Comparison of ENCODE assay signal across 8 cellular contexts in the genomic region with DNA sequence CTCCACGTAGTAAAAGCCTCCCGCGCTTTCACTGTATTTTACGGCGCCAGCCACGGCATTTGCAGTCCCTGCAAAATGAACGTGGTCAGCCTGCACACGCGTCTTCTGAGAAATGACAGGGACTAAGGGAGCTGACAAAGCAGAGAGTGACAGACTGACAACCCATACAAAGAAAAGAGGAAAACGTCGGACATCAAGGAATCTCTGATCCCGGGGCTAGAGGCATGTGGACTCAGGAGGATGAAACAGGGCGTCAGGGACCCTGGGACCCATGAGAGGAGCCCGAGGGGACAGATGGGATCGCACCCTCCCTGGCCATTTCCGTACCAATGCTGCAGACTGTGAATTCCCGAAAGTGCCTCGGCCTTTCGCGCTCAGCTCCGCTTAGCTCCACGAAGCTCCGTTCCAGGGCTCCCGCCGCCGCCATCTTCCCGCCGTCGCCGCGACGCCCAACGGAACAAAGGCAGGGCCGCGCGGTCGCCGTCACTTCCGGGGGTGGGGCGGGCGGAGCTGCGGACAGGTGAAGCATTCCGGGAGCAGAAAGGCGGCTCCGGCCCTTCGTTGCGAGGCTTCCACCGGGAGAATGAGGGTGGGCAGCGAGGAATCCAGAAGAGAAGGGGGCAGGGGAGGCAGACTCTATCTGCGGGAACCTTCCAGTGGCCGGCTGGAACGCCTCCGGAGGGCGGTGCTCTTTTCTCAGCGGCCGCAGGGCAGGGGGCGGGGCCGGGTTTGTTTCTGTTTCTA. TPM values are rescaled to one million over a fixed set of nuclear protein-coding genes. Genes with fewer than 3 reads are reported as not detected.
DNase-seq lines count a peak whose midpoint lies in the region; ATAC-seq and TF ChIP-seq lines count a peak whose summit lies in the region.

A gene with protein sequence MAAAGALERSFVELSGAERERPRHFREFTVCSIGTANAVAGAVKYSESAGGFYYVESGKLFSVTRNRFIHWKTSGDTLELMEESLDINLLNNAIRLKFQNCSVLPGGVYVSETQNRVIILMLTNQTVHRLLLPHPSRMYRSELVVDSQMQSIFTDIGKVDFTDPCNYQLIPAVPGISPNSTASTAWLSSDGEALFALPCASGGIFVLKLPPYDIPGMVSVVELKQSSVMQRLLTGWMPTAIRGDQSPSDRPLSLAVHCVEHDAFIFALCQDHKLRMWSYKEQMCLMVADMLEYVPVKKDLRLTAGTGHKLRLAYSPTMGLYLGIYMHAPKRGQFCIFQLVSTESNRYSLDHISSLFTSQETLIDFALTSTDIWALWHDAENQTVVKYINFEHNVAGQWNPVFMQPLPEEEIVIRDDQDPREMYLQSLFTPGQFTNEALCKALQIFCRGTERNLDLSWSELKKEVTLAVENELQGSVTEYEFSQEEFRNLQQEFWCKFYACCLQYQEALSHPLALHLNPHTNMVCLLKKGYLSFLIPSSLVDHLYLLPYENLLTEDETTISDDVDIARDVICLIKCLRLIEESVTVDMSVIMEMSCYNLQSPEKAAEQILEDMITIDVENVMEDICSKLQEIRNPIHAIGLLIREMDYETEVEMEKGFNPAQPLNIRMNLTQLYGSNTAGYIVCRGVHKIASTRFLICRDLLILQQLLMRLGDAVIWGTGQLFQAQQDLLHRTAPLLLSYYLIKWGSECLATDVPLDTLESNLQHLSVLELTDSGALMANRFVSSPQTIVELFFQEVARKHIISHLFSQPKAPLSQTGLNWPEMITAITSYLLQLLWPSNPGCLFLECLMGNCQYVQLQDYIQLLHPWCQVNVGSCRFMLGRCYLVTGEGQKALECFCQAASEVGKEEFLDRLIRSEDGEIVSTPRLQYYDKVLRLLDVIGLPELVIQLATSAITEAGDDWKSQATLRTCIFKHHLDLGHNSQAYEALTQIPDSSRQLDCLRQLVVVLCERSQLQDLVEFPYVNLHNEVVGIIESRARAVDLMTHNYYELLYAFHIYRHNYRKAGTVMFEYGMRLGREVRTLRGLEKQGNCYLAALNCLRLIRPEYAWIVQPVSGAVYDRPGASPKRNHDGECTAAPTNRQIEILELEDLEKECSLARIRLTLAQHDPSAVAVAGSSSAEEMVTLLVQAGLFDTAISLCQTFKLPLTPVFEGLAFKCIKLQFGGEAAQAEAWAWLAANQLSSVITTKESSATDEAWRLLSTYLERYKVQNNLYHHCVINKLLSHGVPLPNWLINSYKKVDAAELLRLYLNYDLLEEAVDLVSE (N-terminal part only) (minus strand): TSS at position 459 of the 744 bp plus-strand sequence. CDS start 32 bp downstream, at position 427.

- H3K9me2 ChIP-seq in MM.1S (replicated peaks; ENCODE audit: insufficient read depth, low read length): no peaks in the 10 kb centered on the region

- H2AFZ ChIP-seq in MM.1S (ENCODE audit: low read length): peak within 1 kb of the TSS; percentile 89

- no peaks in the 10 kb centered on the region for H3K9me3 Mint-ChIP-seq in activated naive CD4-positive, alpha-beta T cell treated with anti-CD3 and anti-CD28 coated beads, Interleukin-2, amount 50 U/mL, for 72 hours
- peaks cover 2% of the 10 kb centered on the region for H3K9me3 Mint-ChIP-seq in glutamatergic neuron (ENCODE audit: unreplicated experiment)

- H4K20me1 ChIP-seq in MM.1S (ENCODE audit: insufficient read depth, low read length): no peaks in the 10 kb centered on the region

- H3K4me2 ChIP-seq in MM.1S (ENCODE audit: low read depth, low read length): peak within 1 kb of the TSS; percentile 99

- peaks cover 18% of the 10 kb centered on the region for H3F3A ChIP-seq in MM.1S (ENCODE audit: insufficient read depth, low read length)

- no peak for TF ChIP-seq CTCF in GM06990 (IDR thresholded peaks at IDR 0.05; ENCODE audit: insufficient read depth, low read length, poor library complexity, severe bottlenecking)
- TF ChIP-seq CTCF in MM.1S (IDR thresholded peaks at IDR 0.05; ENCODE audit: low read length): no peak; the same call in 1 of the 2 replicates
- TF ChIP-seq CTCF in glutamatergic neuron (IDR thresholded peaks at IDR 0.05; ENCODE audit: partially characterized antibody, unreplicated experiment): no peak
- no peak for TF ChIP-seq CTCF in omental fat pad (IDR thresholded peaks at IDR 0.05)

- H3K4me3 ChIP-seq in GM06990 (replicated peaks; ENCODE audit: low read depth, low read length) (peak within 1 kb of the TSS; percentile 72), HAP-1 (peak within 1 kb of the TSS; percentile 69), MM.1S (ENCODE audit: low read length) (peak within 1 kb of the TSS; percentile 96)

- peak within 1 kb of the TSS; percentile 98 to 99 for H3K27ac Mint-ChIP-seq in activated naive CD4-positive, alpha-beta T cell treated with anti-CD3 and anti-CD28 coated beads, Interleukin-2, amount 50 U/mL, for 72 hours
- H3K27ac Mint-ChIP-seq in glutamatergic neuron (ENCODE audit: unreplicated experiment): peak within 1 kb of the TSS; percentile 97

- DNase-seq in GM06990 (ENCODE audit: extremely low read depth, insufficient read length) (peak; percentile 90), HAP-1 (ENCODE audit: low spot score in 2 of 2) (peak; percentile 64 to 90), MM.1S (peak; percentile 86), SKM-1 treated with dmso at 0.1 percent for 144 hours (lab: John Stamatoyannopoulos, UW; ENCODE audit: unreplicated experiment) (peak; percentile 61), glutamatergic neuron (peak; percentile 91), omental fat pad (ENCODE audit: low spot score) (peak; percentile 72)
- peak; percentile 85 to 91 for DNase-seq in activated naive CD4-positive, alpha-beta T cell treated with anti-CD3 and anti-CD28 coated beads, Interleukin-2, amount 50 U/mL, for 72 hours (ENCODE audit: low spot score in 2 of 2)

- H3K4me1 ChIP-seq in HAP-1 (peaks cover 12% of the 10 kb centered on the region), MM.1S (ENCODE audit: low read length) (peaks cover 39% of the 10 kb centered on the region)

- H3K27ac ChIP-seq in MM.1S (ENCODE audit: low read length) (peak within 1 kb of the TSS; percentile 90), temporal lobe (ENCODE audit: low read depth, low read length) (peak within 1 kb of the TSS; percentile 72)

- peaks cover 26 to 28% of the 10 kb centered on the region in 2 donors for H3K36me3 Mint-ChIP-seq in activated naive CD4-positive, alpha-beta T cell treated with anti-CD3 and anti-CD28 coated beads, Interleukin-2, amount 50 U/mL, for 72 hours
- H3K36me3 Mint-ChIP-seq in glutamatergic neuron (ENCODE audit: unreplicated experiment): no peaks in the 10 kb centered on the region

- peaks cover 55% of the 10 kb centered on the region for H3K79me2 ChIP-seq in MM.1S (ENCODE audit: low read length)

- H3K9me3 ChIP-seq in HAP-1 (no peaks in the 10 kb centered on the region), MM.1S (replicated peaks; ENCODE audit: insufficient read depth, low read length) (no peaks in the 10 kb centered on the region)

- H3K4me1 Mint-ChIP-seq in glutamatergic neuron (ENCODE audit: low read depth, unreplicated experiment): peaks cover 14% of the 10 kb centered on the region

- H3K27me3 ChIP-seq in GM06990 (replicated peaks; ENCODE audit: control insufficient read depth, insufficient read depth, low read length): no peaks in the 10 kb centered on the region
- no peaks in the 10 kb centered on the region for H3K27me3 ChIP-seq in HAP-1 (ENCODE audit: low read depth)
- no peaks in the 10 kb centered on the region for H3K27me3 ChIP-seq in MM.1S (replicated peaks; ENCODE audit: insufficient read depth, low read length)

- peak within 1 kb of the TSS; percentile 96 for H3K9ac ChIP-seq in MM.1S (ENCODE audit: low read length)

- in situ Hi-C loops in HAP-1 (cut with MboI; ENCODE audit: low sequenced_read_pairs): no loop called here

- H3K36me3 ChIP-seq in GM06990 (ENCODE audit: control insufficient read depth, insufficient read depth, low read length) (peaks cover 6% of the 10 kb centered on the region; the same call in 1 of the 2 replicates), HAP-1 (replicated peaks) (peaks cover 33% of the 10 kb centered on the region), MM.1S (replicated peaks; ENCODE audit: insufficient read depth, low read length) (peaks cover 6% of the 10 kb centered on the region; the same call in 1 of the 2 replicates)

- peaks cover 4% of the 10 kb centered on the region for H3K27me3 Mint-ChIP-seq in glutamatergic neuron (ENCODE audit: unreplicated experiment)

- peak; percentile 92 to 94 for ATAC-seq in activated naive CD4-positive, alpha-beta T cell treated with anti-CD3 and anti-CD28 coated beads, Interleukin-2, amount 50 U/mL, for 72 hours
- ATAC-seq in omental fat pad (ENCODE audit: low FRiP score): peak; percentile 86

- peak within 1 kb of the TSS; percentile 98 for H3K4me3 Mint-ChIP-seq in glutamatergic neuron (ENCODE audit: unreplicated experiment)

RNA-seq across cellular contexts. Expression of the gene that starts here (rescaled TPM):
- total RNA-seq in activated naive CD4-positive, alpha-beta T cell treated with anti-CD3 and anti-CD28 coated beads, Interleukin-2, amount 50 U/mL, for 72 hours: 10 to 100 TPM; 76.8 to 95.7 TPM
- total RNA-seq in glutamatergic neuron (ENCODE audit: unreplicated experiment) (56.2 TPM), omental fat pad (10 to 100 TPM; 21.8 to 40.2 (median 30.7) TPM), temporal lobe (59.0 TPM)

Comparison
In these comparisons a context has a peak if more than half of its experiments do, and no peak if none do; other contexts are left out.
1. Peak in every context shown above with its lines: DNase-seq, ATAC-seq, H3K4me3 ChIP-seq and H3K27ac ChIP-seq.